8 cellular contexts compared by ENCODE assay signal in the genomic region with DNA sequence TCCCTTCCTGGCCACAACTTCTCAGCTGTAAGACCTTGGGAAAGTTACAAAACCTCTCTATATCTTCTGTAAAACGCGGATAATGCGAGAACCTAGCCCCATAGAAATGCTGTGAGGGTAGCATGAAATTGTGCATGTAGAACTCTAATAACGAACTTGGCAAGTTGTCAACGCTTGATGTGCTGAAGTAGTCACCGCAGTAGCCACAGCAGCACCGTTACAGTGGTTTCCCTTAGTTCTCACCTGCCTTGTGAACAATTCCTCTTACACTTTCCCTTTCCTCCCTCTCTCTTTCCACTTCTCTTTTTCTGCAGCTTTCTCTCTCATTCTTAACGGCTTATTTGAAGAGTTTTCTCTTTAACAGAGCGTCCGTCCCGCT.
A peak's percentile ranks its signal among the peaks of the same experiment; 100 is the strongest.
DNase-seq lines count a peak whose midpoint lies in the region; TF ChIP-seq lines count a peak whose summit lies in the region.

No MANE protein-coding gene starts in this region.

- no peak overlapping the region for H3K9ac ChIP-seq in iPS-20b (ENCODE audit: low read depth, low read length)

- no peaks in the 10 kb centered on the region for H3K9me3 ChIP-seq in iPS-20b (ENCODE audit: insufficient read depth, low read depth, low read length)

- H3K4me1 ChIP-seq in iPS-20b (ENCODE audit: insufficient read depth, low read length): 0 out of 2 replicates have a peak, but pooled peaks cover 6% of the 10 kb centered on the region

- intact Hi-C loops in head of caudate nucleus (cut with DNase I): loop anchor here (5.0 to 10.0 kb wide), 2 partner anchors 39 to 236 kb away; a partner anchor contains a TSS

- DNase-seq in NCI-H748 (lab: John Stamatoyannopoulos, UW; ENCODE audit: unreplicated experiment) (peak; percentile 75), NCI-H748 treated with DMSO at 0.1 percent for 48 hours (lab: John Stamatoyannopoulos, UW) (no peak), HFF-Myc (ENCODE audit: extremely low read depth, low read depth) (no peak), NAMALWA (ENCODE audit: low spot score) (peak; percentile 54), head of caudate nucleus (no peak)
- DNase-seq in activated naive CD4-positive, alpha-beta T cell treated with anti-CD3 and anti-CD28 coated beads, Interleukin-2, amount 50 U/mL, for 16 hours: peak; percentile 27
- DNase-seq in stimulated activated naive CD4-positive, alpha-beta T cell treated with Interleukin-2 at 50 U/mL for 16 hours (lab: John Stamatoyannopoulos, UW): peak; percentile 33

- no peak for TF ChIP-seq CTCF in HFF-Myc (IDR thresholded peaks at IDR 0.05; ENCODE audit: low read depth, low read length, missing control alignments)

- peaks cover 35% of the 10 kb centered on the region for H3K27me3 ChIP-seq in iPS-20b (ENCODE audit: insufficient read depth, low read length)

- no peak overlapping the region for H3K27ac ChIP-seq in iPS-20b (ENCODE audit: low read length)

- H3K4me3 ChIP-seq in HFF-Myc (replicated peaks; ENCODE audit: low read depth, low read length) (peak overlapping the region; percentile 98), iPS-20b (ENCODE audit: low read length) (peak overlapping the region; percentile 95)

- no peaks in the 10 kb centered on the region for H3K36me3 ChIP-seq in iPS-20b (ENCODE audit: insufficient read depth, low read depth, low read length)

Comparison
In these comparisons a context has a peak if more than half of its experiments do, and no peak if none do; other contexts are left out.
1. DNase-seq: peak in NCI-H748 (single experiment), NAMALWA (single experiment), activated naive CD4-positive, alpha-beta T cell treated with anti-CD3 and anti-CD28 coated beads, Interleukin-2, amount 50 U/mL, for 16 hours (single experiment) and stimulated activated naive CD4-positive, alpha-beta T cell treated with Interleukin-2 at 50 U/mL for 16 hours (single experiment); none in NCI-H748 treated with DMSO at 0.1 percent for 48 hours (single experiment), HFF-Myc (single experiment) and head of caudate nucleus (0 of 42).